Comparison of ENCODE assay signal across 10 cellular contexts in genomic region chr5:96433066-96433447, GRCh38. TPM values are rescaled to one million over a fixed set of nuclear protein-coding genes. Genes with fewer than 3 reads are reported as not detected.
DNase-seq lines count a peak whose midpoint lies in the region; ATAC-seq and TF ChIP-seq lines count a peak whose summit lies in the region.
"Had no signal": no experiment of that assay in that cellular context is flagged by ENCODE, and none has a peak within 500 bp of the region (broad histone marks: within the 10 kb centered on the region; RNA-seq: fewer than 3 reads in every experiment).

TSS of gene PCSK1 (minus strand) at chr5:96433248. CDS start at chr5:96433042, 206 bp downstream.

- H3K9ac ChIP-seq in mucosa of stomach (ENCODE audit: low read length): peak within 1 kb of the TSS; percentile 14

- H3K9me3 ChIP-seq in WERI-Rb-1 (ENCODE audit: severe bottlenecking): no peaks in the 10 kb centered on the region
- H3K9me3 ChIP-seq in mucosa of stomach (ENCODE audit: control insufficient read depth, low read length): no peaks in the 10 kb centered on the region

- H3K4me3 Mint-ChIP-seq in CD14-positive monocyte: peak within 1 kb of the TSS; percentile 11 to 88
- H3K4me3 Mint-ChIP-seq: activated naive CD8-positive, alpha-beta T cell treated with anti-CD3 and anti-CD28 coated beads, Interleukin-2, amount 10 ng/mL, durations not matched to agents 7 days and 5 days had no signal

- no peaks in the 10 kb centered on the region for H3K36me3 ChIP-seq in WERI-Rb-1
- H3K36me3 ChIP-seq in mucosa of stomach (ENCODE audit: control insufficient read depth, insufficient read depth, low read length): no peaks in the 10 kb centered on the region

- no peak for TF ChIP-seq CTCF in CD14-positive monocyte (IDR thresholded peaks at IDR 0.05)
- TF ChIP-seq CTCF in WERI-Rb-1 (IDR thresholded peaks at IDR 0.05; ENCODE audit: low read depth, low read length): 0 out of 2 replicates have a peak, but pooled peaks have one; percentile 13

- H3K36me3 Mint-ChIP-seq in CD14-positive monocyte: peaks cover 5% of the 10 kb centered on the region in 2 donors
- H3K36me3 Mint-ChIP-seq: activated naive CD8-positive, alpha-beta T cell treated with anti-CD3 and anti-CD28 coated beads, Interleukin-2, amount 10 ng/mL, durations not matched to agents 7 days and 5 days had no signal

- DNase-seq in CD14-positive monocyte (ENCODE audit: low spot score): no peak
- DNase-seq in NCI-H1092 (lab: John Stamatoyannopoulos, UW): peak; percentile 88
- DNase-seq in WERI-Rb-1: peak; percentile 50
- DNase-seq in activated CD4-positive, alpha-beta T cell treated with anti-CD3 and anti-CD28 coated beads for 4 hours: no peak
- DNase-seq in NCI-H1048 (lab: John Stamatoyannopoulos, UW): no peak
- DNase-seq in activated CD4-positive, CD25-positive, alpha-beta regulatory T cell treated with anti-CD3 and anti-CD28 coated beads, Interleukin-2, amount 50 U/mL, for 72 hours: no peak
- DNase-seq: activated naive CD8-positive, alpha-beta T cell treated with anti-CD3 and anti-CD28 coated beads, Interleukin-2, amount 10 ng/mL, durations not matched to agents 7 days and 5 days; RPMI8226 had no signal

- peaks cover 48 to 66% (median 53%) of the 10 kb centered on the region in 3 donors for H3K27me3 Mint-ChIP-seq in CD14-positive monocyte (ENCODE audit: low read depth in 3 of 3)

- H3K9me3 Mint-ChIP-seq in CD14-positive monocyte: peaks cover 0 to 30% (median 25%) of the 10 kb centered on the region in 7 donors

- peak within 1 kb of the TSS; percentile 59 for H3K4me3 ChIP-seq in WERI-Rb-1 (ENCODE audit: low read depth, low read length)
- no peak within 1 kb of the TSS for H3K4me3 ChIP-seq in mucosa of stomach (ENCODE audit: low read length)

- no peaks in the 10 kb centered on the region for H3K27me3 ChIP-seq in WERI-Rb-1 (ENCODE audit: insufficient read depth, low read depth, severe bottlenecking)
- H3K27me3 ChIP-seq in mucosa of stomach (ENCODE audit: control insufficient read depth, insufficient read depth, low read length): peaks cover 41% of the 10 kb centered on the region

- H3K27ac ChIP-seq in WERI-Rb-1: no peak within 1 kb of the TSS

- peaks cover 2% of the 10 kb centered on the region for H3K4me1 Mint-ChIP-seq in CD14-positive monocyte

- intact Hi-C loops in CD14-positive monocyte (cut with micrococcal nuclease): no loop called here

- ATAC-seq in HG02798 (IDR thresholded peaks at IDR 0.05; ENCODE audit: poor library complexity, unreplicated experiment): no peak

- H3K27ac Mint-ChIP-seq in CD14-positive monocyte: no peak within 1 kb of the TSS
- H3K27ac Mint-ChIP-seq: activated naive CD8-positive, alpha-beta T cell treated with anti-CD3 and anti-CD28 coated beads, Interleukin-2, amount 10 ng/mL, durations not matched to agents 7 days and 5 days had no signal

- H3K4me1 ChIP-seq in mucosa of stomach (ENCODE audit: control insufficient read depth, insufficient read depth, low read length): no peaks in the 10 kb centered on the region

RNA-seq across cellular contexts. Expression of gene PCSK1, which starts in this region (rescaled TPM):
- not detected for polyA plus RNA-seq in CD14-positive monocyte

Comparison
In these comparisons a context has a peak if more than half of its experiments do, and no peak if none do; other contexts are left out.
1. DNase-seq: peak in NCI-H1092 (single experiment) and WERI-Rb-1 (single experiment); none in CD14-positive monocyte (single experiment), activated CD4-positive, alpha-beta T cell treated with anti-CD3 and anti-CD28 coated beads for 4 hours (0 of 2), NCI-H1048 (single experiment) and activated CD4-positive, CD25-positive, alpha-beta regulatory T cell treated with anti-CD3 and anti-CD28 coated beads, Interleukin-2, amount 50 U/mL, for 72 hours (single experiment).